Comparison of ENCODE assay signal across 17 cellular contexts in genomic region chr2:157015015-157015575, GRCh38.
DNase-seq lines count a peak whose midpoint lies in the region; ATAC-seq, FAIRE-seq and TF ChIP-seq lines count a peak whose summit lies in the region.
"Had no signal": no experiment of that assay in that cellular context is flagged by ENCODE, and none has a peak within 500 bp of the region (broad histone marks: within the 10 kb centered on the region; RNA-seq: fewer than 3 reads in every experiment).

No MANE protein-coding gene starts in this region.

- H3K4me1 ChIP-seq in GM12878 (ENCODE audit: control insufficient read depth, insufficient read depth, low read length) = no peaks in the 10 kb centered on the region
- H3K4me1 ChIP-seq in esophagus squamous epithelium = no peaks in the 10 kb centered on the region
- H3K4me1 ChIP-seq: Caco-2 had no signal

- no peaks in the 10 kb centered on the region for H3K36me3 Mint-ChIP-seq in activated T-helper 1 cell treated with anti-CD3 and anti-CD28 coated beads, Interleukin-12 subunit alpha, Interleukin-12 subunit beta, Interleukin-2, Interleukin-4 antibody, amounts not matched to agents 30 ng/mL and 10 ng/mL and 1 ng/mL, durations not matched to agents 14 hours and 24 hours and 36 hours (ENCODE audit: low read depth)
- no peaks in the 10 kb centered on the region for H3K36me3 Mint-ChIP-seq in CD4-positive, alpha-beta T cell (ENCODE audit: low read depth)
- H3K36me3 Mint-ChIP-seq: CD8-positive, alpha-beta T cell had no signal

- CTCF ChIA-PET in GM12878 (lab: Yijun Ruan, JAX) = no interaction called here
- CTCF ChIA-PET in CD4-positive, alpha-beta T cell (lab: Charles Lee) = interaction anchor here (0.5 kb wide), 1 partner anchor 25 kb away, joined by 3 read pairs; no protein-coding TSS in a partner anchor

- no peak overlapping the region for H3K4me2 ChIP-seq in GM12878 (ENCODE audit: control insufficient read depth, insufficient read depth)

- no peaks in the 10 kb centered on the region for H3K9me3 Mint-ChIP-seq in activated T-helper 1 cell treated with anti-CD3 and anti-CD28 coated beads, Interleukin-12 subunit alpha, Interleukin-12 subunit beta, Interleukin-2, Interleukin-4 antibody, amounts not matched to agents 30 ng/mL and 10 ng/mL and 1 ng/mL, durations not matched to agents 14 hours and 24 hours and 36 hours
- H3K9me3 Mint-ChIP-seq in CD4-positive, alpha-beta T cell = no peaks in the 10 kb centered on the region
- H3K9me3 Mint-ChIP-seq: CD8-positive, alpha-beta T cell had no signal

- WGBS in GM12878 (ENCODE audit: insufficient coverage, insufficient replicate concordance, low lambda C conversion rate, missing lambda C conversion rate) = 34% methylated on average over 6 of the region's 6 CpGs
- WGBS in esophagus squamous epithelium, 2 donors = 72 to 80% methylated on average over 6 of the region's 6 CpGs

- H3K27me3 ChIP-seq in GM12878 (replicated peaks in 1 of 2; ENCODE audit: control insufficient read depth in 2 of 2, insufficient read depth in 2 of 2, low read length in 1 of 2) (no peaks in the 10 kb centered on the region; a peak in 1 of 4 replicates), bronchial epithelial cell (ENCODE audit: control insufficient read depth, insufficient read depth, low read length) (no peaks in the 10 kb centered on the region), esophagus squamous epithelium (no peaks in the 10 kb centered on the region)
- H3K27me3 ChIP-seq in CD4-positive, alpha-beta T cell (ENCODE audit: control insufficient read depth, insufficient read depth, low read length) = no peaks in the 10 kb centered on the region

- H3K4me3 Mint-ChIP-seq in activated T-helper 1 cell treated with anti-CD3 and anti-CD28 coated beads, Interleukin-12 subunit alpha, Interleukin-12 subunit beta, Interleukin-2, Interleukin-4 antibody, amounts not matched to agents 30 ng/mL and 10 ng/mL and 1 ng/mL, durations not matched to agents 14 hours and 24 hours and 36 hours = no peak overlapping the region
- H3K4me3 Mint-ChIP-seq in CD4-positive, alpha-beta T cell = no peak overlapping the region
- H3K4me3 Mint-ChIP-seq: CD8-positive, alpha-beta T cell had no signal

- no peak overlapping the region for H3K27ac Mint-ChIP-seq in activated T-helper 1 cell treated with anti-CD3 and anti-CD28 coated beads, Interleukin-12 subunit alpha, Interleukin-12 subunit beta, Interleukin-2, Interleukin-4 antibody, amounts not matched to agents 30 ng/mL and 10 ng/mL and 1 ng/mL, durations not matched to agents 14 hours and 24 hours and 36 hours
- no peak overlapping the region for H3K27ac Mint-ChIP-seq in CD4-positive, alpha-beta T cell
- H3K27ac Mint-ChIP-seq: CD8-positive, alpha-beta T cell had no signal

- H3K79me2 ChIP-seq in GM12878 (ENCODE audit: control insufficient read depth, insufficient read depth, low read length) = no peaks in the 10 kb centered on the region

- POLR2A ChIA-PET in GM12878 (lab: Charles Lee) = no interaction called here
- POLR2A ChIA-PET in CD4-positive, alpha-beta T cell (lab: Charles Lee) = no interaction called here

- in situ Hi-C loops in GM12878 (cut with MboI) = no loop called here

- FAIRE-seq in GM12878 (lab: Jason Lieb, UNC) (no peak), bronchial epithelial cell (lab: Jason Lieb, UNC) (peak; percentile 32)
- FAIRE-seq: G401.6, GM19239, H1 had no signal

- ATAC-seq in GM12878 (no peak), left lobe of liver (peak; percentile 59)
- ATAC-seq in CD4-positive, alpha-beta T cell (ENCODE audit: poor library complexity) = no peak
- ATAC-seq: CD8-positive, alpha-beta T cell had no signal

- RAD21 ChIA-PET in GM12878 (lab: Charles Lee; ENCODE audit: unreplicated experiment) = no interaction called here

- H4K20me1 ChIP-seq in GM12878 (ENCODE audit: control insufficient read depth, insufficient read depth) = no peaks in the 10 kb centered on the region

- H3K9me3 ChIP-seq in GM12878 (replicated peaks; ENCODE audit: control insufficient read depth, insufficient read depth, low read length) (no peaks in the 10 kb centered on the region), esophagus squamous epithelium (no peaks in the 10 kb centered on the region)
- no peaks in the 10 kb centered on the region for H3K9me3 ChIP-seq in CD4-positive, alpha-beta T cell (ENCODE audit: control insufficient read depth, low read length)
- H3K9me3 ChIP-seq: Caco-2 had no signal

- DNase-seq in GM12878 (ENCODE audit: low read depth, low spot score) (no peak), bronchial epithelial cell (ENCODE audit: low read depth) (no peak), left lobe of liver (ENCODE audit: low spot score) (no peak), esophagus squamous epithelium (lab: John Stamatoyannopoulos, UW) (no peak)
- no peak for DNase-seq in activated T-helper 1 cell treated with anti-CD3 and anti-CD28 coated beads, Interleukin-12 subunit alpha, Interleukin-12 subunit beta, Interleukin-2, Interleukin-4 antibody, amounts not matched to agents 30 ng/mL and 10 ng/mL and 1 ng/mL, durations not matched to agents 14 hours and 24 hours and 36 hours (ENCODE audit: low spot score)
- DNase-seq in CD4-positive, alpha-beta T cell = no peak
- DNase-seq: C1 segment of cervical spinal cord; Caco-2; CD8-positive, alpha-beta T cell; DMS153; DND-41; GM23248; H7; HCEC 1CT had no signal

- BruUV-seq in GM12878 (replicated peaks; lab: Mats Ljungman, UMichigan) = no TSS peak

- intact Hi-C loops in GM12878 (cut with micrococcal nuclease; ENCODE audit: unreplicated experiment) = no loop called here
- intact Hi-C loops in activated T-helper 1 cell treated with anti-CD3 and anti-CD28 coated beads, Interleukin-12 subunit alpha, Interleukin-12 subunit beta, Interleukin-2, Interleukin-4 antibody, amounts not matched to agents 30 ng/mL and 10 ng/mL and 1 ng/mL, durations not matched to agents 14 hours and 24 hours and 36 hours (cut with micrococcal nuclease) = no loop called here
- intact Hi-C loops in esophagus squamous epithelium (cut with DNase I) = no loop called here
- intact Hi-C loops in CD4-positive, alpha-beta T cell (cut with DNase I, micrococcal nuclease) = no loop called here

- no peak for TF ChIP-seq RAD21 in GM12878 (IDR thresholded peaks at IDR 0.05; ENCODE audit: insufficient read depth, low read depth, low read length)

- H3K36me3 ChIP-seq in GM12878 (ENCODE audit: control insufficient read depth in 2 of 2, insufficient read depth in 2 of 2, low read length in 1 of 2) (no peaks in the 10 kb centered on the region), bronchial epithelial cell (ENCODE audit: control insufficient read depth, insufficient read depth, low read length) (no peaks in the 10 kb centered on the region), esophagus squamous epithelium (no peaks in the 10 kb centered on the region)

- no peak for TF ChIP-seq EP300 in GM12878 (IDR thresholded peaks at IDR 0.05; ENCODE audit: borderline replicate concordance in 1 of 2, control insufficient read depth in 1 of 2, low read depth in 2 of 2, low read length in 2 of 2)

- no peaks in the 10 kb centered on the region for H3K4me1 Mint-ChIP-seq in activated T-helper 1 cell treated with anti-CD3 and anti-CD28 coated beads, Interleukin-12 subunit alpha, Interleukin-12 subunit beta, Interleukin-2, Interleukin-4 antibody, amounts not matched to agents 30 ng/mL and 10 ng/mL and 1 ng/mL, durations not matched to agents 14 hours and 24 hours and 36 hours (ENCODE audit: low read depth)
- no peaks in the 10 kb centered on the region for H3K4me1 Mint-ChIP-seq in CD4-positive, alpha-beta T cell (ENCODE audit: low read depth)

- H3K27me3 Mint-ChIP-seq in activated T-helper 1 cell treated with anti-CD3 and anti-CD28 coated beads, Interleukin-12 subunit alpha, Interleukin-12 subunit beta, Interleukin-2, Interleukin-4 antibody, amounts not matched to agents 30 ng/mL and 10 ng/mL and 1 ng/mL, durations not matched to agents 14 hours and 24 hours and 36 hours (ENCODE audit: insufficient read depth) = peaks cover 1% of the 10 kb centered on the region
- no peaks in the 10 kb centered on the region for H3K27me3 Mint-ChIP-seq in CD4-positive, alpha-beta T cell

- TF ChIP-seq POLR2A in GM12878 (IDR thresholded peaks at IDR 0.05; ENCODE audit: low read depth, low read length) (no peak), esophagus squamous epithelium (IDR thresholded peaks at IDR 0.05) (no peak)

- TF ChIP-seq CTCF in GM12878 (IDR thresholded peaks at IDR 0.05 in 2 of 3, conservative IDR thresholded peaks at IDR 0.05 in 1 of 3; ENCODE audit: control insufficient read depth in 2 of 3, extremely low read depth in 1 of 3, insufficient read depth in 1 of 3, low read depth in 3 of 3, low read length in 3 of 3) = no peak
- TF ChIP-seq CTCF in bronchial epithelial cell (IDR thresholded peaks at IDR 0.05; ENCODE audit: insufficient read depth, low read length, severe bottlenecking) = no peak
- TF ChIP-seq CTCF in esophagus squamous epithelium (IDR thresholded peaks at IDR 0.05) = no peak
- TF ChIP-seq CTCF in CD4-positive, alpha-beta T cell (IDR thresholded peaks at IDR 0.05) = no peak

- no peak overlapping the region for H2AFZ ChIP-seq in GM12878 (ENCODE audit: control insufficient read depth, low read depth, low read length)

- H3K9ac ChIP-seq in GM12878 (ENCODE audit: control insufficient read depth, insufficient read depth, low read length) = no peak overlapping the region
- H3K9ac ChIP-seq: GM23248 had no signal

- H3K27ac ChIP-seq in GM12878 (ENCODE audit: control insufficient read depth, insufficient read depth) (no peak overlapping the region), esophagus squamous epithelium (no peak overlapping the region)
- no peak overlapping the region for H3K27ac ChIP-seq in CD4-positive, alpha-beta T cell (ENCODE audit: low read depth, low read length)
- H3K27ac ChIP-seq: GM23248 had no signal

- H3K4me3 ChIP-seq in GM12878 (no peak overlapping the region), bronchial epithelial cell (ENCODE audit: low read depth, low read length) (no peak overlapping the region), esophagus squamous epithelium (no peak overlapping the region)
- H3K4me3 ChIP-seq: GM23248 had no signal

- SMC1A ChIA-PET in GM12878 (lab: Charles Lee; ENCODE audit: uncharacterized antibody, unreplicated experiment) = interaction anchor here (1.2 kb wide), 1 partner anchor 179 kb away, joined by 5 read pairs; no protein-coding TSS in a partner anchor
